ENCODE assay signal across 1 cellular context in genomic region chr11:910589-911030, GRCh38.
TF ChIP-seq lines count a peak whose summit lies in the region.

CHID1 (minus strand) TSS chr11:910810; CDS start chr11:904816, 5,994 bp downstream.

TF ChIP-seq in K562, 482 proteins besides CTCF, POLR2A, EP300 and RAD21 (continued from another document):
- TF ChIP-seq ZBTB40 (IDR thresholded peaks at IDR 0.05) (peak; percentile 94), ZBTB40 (CRISPR knock-in tag; IDR thresholded peaks at IDR 0.05) (no peak), BRCA1 (IDR thresholded peaks at IDR 0.05) (no peak), BRCA1 (CRISPR knock-in tag; IDR thresholded peaks at IDR 0.05) (0 out of 2 replicates have a peak, but pooled peaks have one; percentile 14), HDAC1 (IDR thresholded peaks at IDR 0.05) (peak in 1 of 2 experiments; percentile 98; a peak in 2 of 4 replicates), RBFOX2 (IDR thresholded peaks at IDR 0.05; ENCODE audit: low read depth, low read length) (peak; percentile 32; the same call in 1 of the 2 replicates), MEIS2 (IDR thresholded peaks at IDR 0.05; ENCODE audit: partially characterized antibody) (no peak), PHF20 (IDR thresholded peaks at IDR 0.05; ENCODE audit: partially characterized antibody) (peak; percentile 90), ZNF79 (CRISPR knock-in tag; IDR thresholded peaks at IDR 0.05; ENCODE audit: low read depth) (no peak), ZNF830 (CRISPR knock-in tag; IDR thresholded peaks at IDR 0.05) (no peak), RCOR1 (IDR thresholded peaks at IDR 0.05; ENCODE audit: borderline replicate concordance in 1 of 2, low read depth in 2 of 2, low read length in 2 of 2) (peak in 1 of 2 experiments; percentile 38; a peak in 1 of 4 replicates), MAFK (IDR thresholded peaks at IDR 0.05; ENCODE audit: low read length) (no peak), KAT8 (IDR thresholded peaks at IDR 0.05; ENCODE audit: low read depth) (no peak), SIN3B (IDR thresholded peaks at IDR 0.05; ENCODE audit: low read depth) (peak; percentile 85), TEAD1 (CRISPR knock-in tag; IDR thresholded peaks at IDR 0.05) (peak in 1 of 2 experiments; percentile 23; a peak in 1 of 4 replicates), SPI1 (IDR thresholded peaks at IDR 0.05; ENCODE audit: borderline replicate concordance, low read depth, low read length) (no peak), ZNF583 (CRISPR knock-in tag; IDR thresholded peaks at IDR 0.05) (no peak), NEUROD1 (IDR thresholded peaks at IDR 0.05; ENCODE audit: borderline replicate concordance, low read depth, low read length, partially characterized antibody) (no peak), SRSF7 (optimal IDR thresholded peaks at IDR 0.05; ENCODE audit: low read depth, low read length) (peak; percentile 93), GATAD2A (IDR thresholded peaks at IDR 0.05) (peak; percentile 80; the same call in 1 of the 2 replicates), RUNX1 (IDR thresholded peaks at IDR 0.05; ENCODE audit: low read depth) (0 out of 2 replicates have a peak, but pooled peaks have one; percentile 42), TEAD4 (IDR thresholded peaks at IDR 0.05; ENCODE audit: low read length) (0 out of 2 replicates have a peak, but pooled peaks have one; percentile 3), TEAD4 (CRISPR knock-in tag; IDR thresholded peaks at IDR 0.05; ENCODE audit: borderline replicate concordance) (no peak), ZNF239 (CRISPR knock-in tag; IDR thresholded peaks at IDR 0.05) (no peak), THAP7 (CRISPR knock-in tag; IDR thresholded peaks at IDR 0.05) (peak; percentile 23; the same call in 1 of the 2 replicates), CREM (IDR thresholded peaks at IDR 0.05; ENCODE audit: low read depth) (peak; percentile 46), E2F6 (IDR thresholded peaks at IDR 0.05; ENCODE audit: borderline replicate concordance in 1 of 2, extremely low read depth in 1 of 2, insufficient read depth in 1 of 2, insufficient read length in 1 of 2, low read depth in 1 of 2, low read length in 1 of 2, poor library complexity in 1 of 2, severe bottlenecking in 1 of 2) (peak in 1 of 2 experiments; percentile 33), CTBP1 (IDR thresholded peaks at IDR 0.05; ENCODE audit: borderline replicate concordance) (peak; percentile 65), GABPA (tag; conservative IDR thresholded peaks at IDR 0.05; ENCODE audit: low read depth) (peak; percentile 98), MXI1 (IDR thresholded peaks at IDR 0.05; ENCODE audit: low read depth, low read length) (0 out of 2 replicates have a peak, but pooled peaks have one; percentile 33), BCOR (IDR thresholded peaks at IDR 0.05) (0 out of 2 replicates have a peak, but pooled peaks have one; percentile 30), HBP1 (CRISPR knock-in tag; IDR thresholded peaks at IDR 0.05) (peak; percentile 69; the same call in 1 of the 2 replicates), C11orf30 (IDR thresholded peaks at IDR 0.05; ENCODE audit: low read depth) (peak; percentile 59; the same call in 1 of the 2 replicates), CXXC5 (CRISPR knock-in tag; IDR thresholded peaks at IDR 0.05) (peak; percentile 88), SMAD4 (CRISPR knock-in tag; conservative IDR thresholded peaks at IDR 0.05) (0 out of 2 replicates have a peak, but pooled peaks have one; percentile 52), ARID4B (CRISPR knock-in tag; IDR thresholded peaks at IDR 0.05) (peak; percentile 73)
TF ChIP-seq in K562: peak in this region for 60.
